ENCODE assay signal across 22 cellular contexts in genomic region chr2:42895796-42896145, GRCh38.
A peak's percentile ranks its signal among the peaks of the same experiment; 100 is the strongest.
DNase-seq lines count a peak whose midpoint lies in the region; ATAC-seq and TF ChIP-seq lines count a peak whose summit lies in the region.
"Had no signal": no experiment of that assay in that cellular context is flagged by ENCODE, and none has a peak within 500 bp of the region (broad histone marks: within the 10 kb centered on the region; RNA-seq: fewer than 3 reads in every experiment).

No MANE protein-coding gene starts in this region.

- peak; percentile 27 for DNase-seq in NCI-H82 (lab: John Stamatoyannopoulos, UW)
- no peak for DNase-seq in NCI-H82 treated with DMSO at 0.1 percent for 48 hours (lab: John Stamatoyannopoulos, UW; ENCODE audit: unreplicated experiment)
- DNase-seq in coronary artery (ENCODE audit: low spot score), result peak; percentile 21
- DNase-seq in omental fat pad (ENCODE audit: low spot score), result peak; percentile 13
- no peak for DNase-seq in putamen (ENCODE audit: low spot score)
- DNase-seq in NCI-H2029 treated with DMSO at 0.1 percent for 48 hours (lab: John Stamatoyannopoulos, UW), result no peak
- DNase-seq: CD4-positive, CD25-positive, alpha-beta regulatory T cell; DMS53; NCI-H1092; NCI-H1417 treated with DMSO at 0.1 percent for 48 hours; NCI-H1694 treated with DMSO at 0.1 percent for 48 hours; NCI-H2081 treated with DMSO at 0.1 percent for 48 hours; NCI-H2171; NCI-H226; NCI-H510A; PC-3 had no signal

- H3K27ac ChIP-seq in coronary artery, result no peak overlapping the region
- H3K27ac ChIP-seq: 22Rv1, HL-60, SJSA1 had no signal

- no peak overlapping the region for H3K4me3 ChIP-seq in coronary artery
- H3K4me3 ChIP-seq: SJSA1 had no signal

- ATAC-seq in omental fat pad (ENCODE audit: low FRiP score) (no peak), GM19023 (IDR thresholded peaks at IDR 0.05; ENCODE audit: unreplicated experiment) (no peak)
- ATAC-seq: HCT116, PC-3, Right ventricle myocardium inferior had no signal

- TF ChIP-seq CTCF in coronary artery (IDR thresholded peaks at IDR 0.05) (no peak), omental fat pad (IDR thresholded peaks at IDR 0.05) (no peak)

Comparison
In these comparisons a context has a peak if more than half of its experiments do, and no peak if none do; other contexts are left out.
1. DNase-seq: peak in NCI-H82 (single experiment), coronary artery (single experiment) and omental fat pad (single experiment); none in NCI-H82 treated with DMSO at 0.1 percent for 48 hours (single experiment), putamen (single experiment) and NCI-H2029 treated with DMSO at 0.1 percent for 48 hours (single experiment).